In genomic region chr12:70497508-70497907, GRCh38 we compare ENCODE assay signal across 29 cellular contexts.
"Had no signal": no experiment of that assay in that cellular context is flagged by ENCODE, and none has a peak within 500 bp of the region (broad histone marks: within the 10 kb centered on the region; RNA-seq: fewer than 3 reads in every experiment).

No MANE protein-coding gene starts in this region.

- FAIRE-seq: urothelium cell line had no signal

- H3K27ac Mint-ChIP-seq: stimulated activated effector memory CD8-positive, alpha-beta T cell treated with anti-CD3 and anti-CD28 coated beads, Interleukin-12 subunit alpha, Interleukin-12 subunit beta, amount 100 ng/mL, for 72 hours; stimulated activated memory B cell treated with anti-CD40 and anti-IgM and Interleukin-4, amounts not matched to agents 10 μg/mL and 1 μg/mL and 100 μg/mL, for 72 hours; stimulated activated naive B cell treated with anti-CD40 and anti-IgM and Interleukin-4, amounts not matched to agents 10 μg/mL and 1 μg/mL and 100 μg/mL, for 72 hours; stimulated activated naive CD8-positive, alpha-beta T cell treated with anti-CD3 and anti-CD28 coated beads, Interleukin-15, amount 100 ng/mL, for 72 hours; stimulated activated naive CD8-positive, alpha-beta T cell treated with anti-CD3 and anti-CD28 coated beads, Interleukin-15, Interleukin-2, amounts not matched to agents 100 ng/mL and 50 ng/mL, for 24 hours; type B pancreatic cell had no signal

- H3K4me3 ChIP-seq: stomach, suprapubic skin, testis, thoracic aorta, thyroid gland, tibial artery, tibial nerve, transverse colon, upper lobe of left lung, upper lobe of right lung, uterus, vagina had no signal

- H3K36me3 ChIP-seq: stomach, suprapubic skin, thoracic aorta, thyroid gland, tibial artery, tibial nerve, transverse colon, upper lobe of left lung, upper lobe of right lung, uterus, vagina had no signal

- H3K4me1 ChIP-seq: stomach, suprapubic skin, testis, thyroid gland, tibial artery, tibial nerve, transverse colon, upper lobe of left lung, upper lobe of right lung, uterus, vagina had no signal

- ATAC-seq: stimulated activated effector memory CD8-positive, alpha-beta T cell treated with anti-CD3 and anti-CD28 coated beads, Interleukin-12 subunit alpha, Interleukin-12 subunit beta, amount 100 ng/mL, for 72 hours; stimulated activated memory B cell treated with anti-CD40 and anti-IgM and Interleukin-4, amounts not matched to agents 10 μg/mL and 1 μg/mL and 100 μg/mL, for 72 hours; stimulated activated naive B cell treated with anti-CD40 and anti-IgM and Interleukin-4, amounts not matched to agents 10 μg/mL and 1 μg/mL and 100 μg/mL, for 72 hours; stimulated activated naive CD8-positive, alpha-beta T cell treated with anti-CD3 and anti-CD28 coated beads, Interleukin-15, amount 100 ng/mL, for 72 hours; stimulated activated naive CD8-positive, alpha-beta T cell treated with anti-CD3 and anti-CD28 coated beads, Interleukin-15, Interleukin-2, amounts not matched to agents 100 U/mL and 50 U/mL, for 24 hours had no signal

- H3K27me3 Mint-ChIP-seq: stimulated activated memory B cell treated with anti-CD40 and anti-IgM and Interleukin-4, amounts not matched to agents 10 μg/mL and 1 μg/mL and 100 μg/mL, for 72 hours; stimulated activated naive B cell treated with anti-CD40 and anti-IgM and Interleukin-4, amounts not matched to agents 10 μg/mL and 1 μg/mL and 100 μg/mL, for 72 hours; stimulated activated naive CD8-positive, alpha-beta T cell treated with anti-CD3 and anti-CD28 coated beads, Interleukin-15, amount 100 ng/mL, for 72 hours; type B pancreatic cell had no signal

- H3K27me3 ChIP-seq: stomach, suprapubic skin, testis, thyroid gland, tibial artery, tibial nerve, transverse colon, upper lobe of left lung, upper lobe of right lung, uterus, vagina had no signal

- H3K4me1 Mint-ChIP-seq: stimulated activated effector memory CD8-positive, alpha-beta T cell treated with anti-CD3 and anti-CD28 coated beads, Interleukin-12 subunit alpha, Interleukin-12 subunit beta, amount 100 ng/mL, for 72 hours; stimulated activated naive CD8-positive, alpha-beta T cell treated with anti-CD3 and anti-CD28 coated beads, Interleukin-15, amount 100 ng/mL, for 72 hours had no signal

- DNase-seq: stimulated activated CD4-positive, alpha-beta T cell treated with anti-CD3 and anti-CD28 coated beads, Interleukin-2, amount 100 ng/mL, for 48 hours; stimulated activated CD4-positive, alpha-beta T cell treated with anti-CD3 and anti-CD28 coated beads, Interleukin-4, amount 100 ng/mL, for 1 hour; stimulated activated CD4-positive, alpha-beta T cell treated with anti-CD3 and anti-CD28 coated beads, Interleukin-4, amount 100 ng/mL, for 24 hours; stimulated activated CD4-positive, alpha-beta T cell treated with anti-CD3 and anti-CD28 coated beads, Interleukin-4, amount 100 ng/mL, for 4 hours; stimulated activated CD8-positive, alpha-beta memory T cell treated with anti-CD3 and anti-CD28 coated beads, Interleukin-4, amount 100 ng/mL, for 48 hours; stimulated activated naive B cell treated with anti-CD40 and anti-IgM and Interleukin-4, amounts not matched to agents 10 μg/mL and 1 μg/mL and 100 μg/mL, for 72 hours; stimulated activated naive CD4-positive, alpha-beta T cell; stimulated activated naive CD4-positive, alpha-beta T cell treated with Interleukin-2 at 50 U/mL for 16 hours; stimulated activated naive CD8-positive, alpha-beta T cell treated with anti-CD3 and anti-CD28 coated beads, Interleukin-15, amount 100 ng/mL, for 72 hours; stimulated activated naive CD8-positive, alpha-beta T cell treated with anti-CD3 and anti-CD28 coated beads, Interleukin-15, Interleukin-2, amounts not matched to agents 100 U/mL and 50 U/mL, for 24 hours; stomach; substantia nigra; testis; thyroid gland; tibial artery; transverse colon; trophoblast cell; upper lobe of right lung; uterus had no signal

- H3K9me3 ChIP-seq: suprapubic skin, testis, thoracic aorta, thyroid gland, tibial artery, transverse colon, upper lobe of right lung, uterus, vagina had no signal

- H3K4me3 Mint-ChIP-seq: stimulated activated effector memory CD8-positive, alpha-beta T cell treated with anti-CD3 and anti-CD28 coated beads, Interleukin-12 subunit alpha, Interleukin-12 subunit beta, amount 100 ng/mL, for 72 hours; stimulated activated memory B cell treated with anti-CD40 and anti-IgM and Interleukin-4, amounts not matched to agents 10 μg/mL and 1 μg/mL and 100 μg/mL, for 72 hours; stimulated activated naive B cell treated with anti-CD40 and anti-IgM and Interleukin-4, amounts not matched to agents 10 μg/mL and 1 μg/mL and 100 μg/mL, for 72 hours; stimulated activated naive CD8-positive, alpha-beta T cell treated with anti-CD3 and anti-CD28 coated beads, Interleukin-15, amount 100 ng/mL, for 72 hours; stimulated activated naive CD8-positive, alpha-beta T cell treated with anti-CD3 and anti-CD28 coated beads, Interleukin-15, Interleukin-2, amounts not matched to agents 100 ng/mL and 50 ng/mL, for 24 hours; type B pancreatic cell had no signal

- H3K36me3 Mint-ChIP-seq: stimulated activated effector memory CD8-positive, alpha-beta T cell treated with anti-CD3 and anti-CD28 coated beads, Interleukin-12 subunit alpha, Interleukin-12 subunit beta, amount 100 ng/mL, for 72 hours; type B pancreatic cell had no signal

- H3K27ac ChIP-seq: stomach, suprapubic skin, testis, thoracic aorta, thyroid gland, tibial artery, tibial nerve, transverse colon, upper lobe of left lung, upper lobe of right lung, uterus, vagina had no signal
